Comparison of ENCODE assay signal across 18 cellular contexts in genomic region chr5:101663543-101663942, GRCh38.
"Had no signal": no experiment of that assay in that cellular context is flagged by ENCODE, and none has a peak within 500 bp of the region (broad histone marks: within the 10 kb centered on the region; RNA-seq: fewer than 3 reads in every experiment).

No MANE protein-coding gene starts in this region.

- H3K4me1 Mint-ChIP-seq: natural killer cell; stimulated activated effector memory CD8-positive, alpha-beta T cell treated with anti-CD3 and anti-CD28 coated beads, Interleukin-12 subunit alpha, Interleukin-12 subunit beta, amount 100 ng/mL, for 72 hours had no signal

- H3K4me1 ChIP-seq: adrenal gland, breast epithelium, esophagus squamous epithelium, lower lobe of right lung, sigmoid colon, stomach had no signal

- FAIRE-seq: astrocyte, endothelial cell of umbilical vein had no signal

- H3K4me3 Mint-ChIP-seq: dendritic cell treated with granulocyte-macrophage colony-stimulating factor and Interleukin-4, amounts not matched to agents 40 ng/mL and 50 ng/mL, for 4 days; natural killer cell; stimulated activated effector memory CD8-positive, alpha-beta T cell treated with anti-CD3 and anti-CD28 coated beads, Interleukin-12 subunit alpha, Interleukin-12 subunit beta, amount 100 ng/mL, for 72 hours had no signal

- H3K27me3 ChIP-seq: adrenal gland, breast epithelium, esophagus squamous epithelium, sigmoid colon, stomach had no signal

- H3K9me3 ChIP-seq: adrenal gland, breast epithelium, esophagus squamous epithelium, lower lobe of right lung, sigmoid colon, stomach had no signal

- H3K36me3 ChIP-seq: adrenal gland, breast epithelium, esophagus squamous epithelium, lower lobe of right lung, sigmoid colon, stomach had no signal

- H3K27me3 Mint-ChIP-seq: dendritic cell treated with granulocyte-macrophage colony-stimulating factor and Interleukin-4, amounts not matched to agents 40 ng/mL and 50 ng/mL, for 4 days had no signal

- H3K4me3 ChIP-seq: adrenal gland, breast epithelium, esophagus squamous epithelium, sigmoid colon, stomach had no signal

- H3K27ac ChIP-seq: adrenal gland, breast epithelium, esophagus squamous epithelium, lower lobe of right lung, sigmoid colon, stomach had no signal

- DNase-seq: activated CD4-positive, alpha-beta T cell treated with anti-CD3 and anti-CD28 coated beads, Interleukin-2, amount 50 U/mL, for 4 hours; activated gamma-delta T cell; adrenal gland; effector CD8-positive, alpha-beta T cell; esophagus squamous epithelium; left colon; lower lobe of right lung; natural killer cell; sigmoid colon; stimulated activated CD4-positive, alpha-beta T cell treated with anti-CD3 and anti-CD28 coated beads, Interleukin-4, amount 100 ng/mL, for 24 hours; stomach; trophoblast cell had no signal

- H3K9me3 Mint-ChIP-seq: activated naive CD4-positive, alpha-beta T cell treated with anti-CD3 and anti-CD28 coated beads, Interleukin-2, amount 50 U/mL, for 72 hours; dendritic cell treated with granulocyte-macrophage colony-stimulating factor and Interleukin-4, amounts not matched to agents 40 ng/mL and 50 ng/mL, for 4 days; natural killer cell; stimulated activated effector memory CD8-positive, alpha-beta T cell treated with anti-CD3 and anti-CD28 coated beads, Interleukin-12 subunit alpha, Interleukin-12 subunit beta, amount 100 ng/mL, for 72 hours had no signal

- H3K27ac Mint-ChIP-seq: activated naive CD4-positive, alpha-beta T cell treated with anti-CD3 and anti-CD28 coated beads, Interleukin-2, amount 50 U/mL, for 72 hours; dendritic cell treated with granulocyte-macrophage colony-stimulating factor and Interleukin-4, amounts not matched to agents 40 ng/mL and 50 ng/mL, for 4 days; natural killer cell; stimulated activated effector memory CD8-positive, alpha-beta T cell treated with anti-CD3 and anti-CD28 coated beads, Interleukin-12 subunit alpha, Interleukin-12 subunit beta, amount 100 ng/mL, for 72 hours had no signal

- H3K36me3 Mint-ChIP-seq: activated naive CD4-positive, alpha-beta T cell treated with anti-CD3 and anti-CD28 coated beads, Interleukin-2, amount 50 U/mL, for 72 hours; natural killer cell; stimulated activated effector memory CD8-positive, alpha-beta T cell treated with anti-CD3 and anti-CD28 coated beads, Interleukin-12 subunit alpha, Interleukin-12 subunit beta, amount 100 ng/mL, for 72 hours had no signal
